In the genomic region with DNA sequence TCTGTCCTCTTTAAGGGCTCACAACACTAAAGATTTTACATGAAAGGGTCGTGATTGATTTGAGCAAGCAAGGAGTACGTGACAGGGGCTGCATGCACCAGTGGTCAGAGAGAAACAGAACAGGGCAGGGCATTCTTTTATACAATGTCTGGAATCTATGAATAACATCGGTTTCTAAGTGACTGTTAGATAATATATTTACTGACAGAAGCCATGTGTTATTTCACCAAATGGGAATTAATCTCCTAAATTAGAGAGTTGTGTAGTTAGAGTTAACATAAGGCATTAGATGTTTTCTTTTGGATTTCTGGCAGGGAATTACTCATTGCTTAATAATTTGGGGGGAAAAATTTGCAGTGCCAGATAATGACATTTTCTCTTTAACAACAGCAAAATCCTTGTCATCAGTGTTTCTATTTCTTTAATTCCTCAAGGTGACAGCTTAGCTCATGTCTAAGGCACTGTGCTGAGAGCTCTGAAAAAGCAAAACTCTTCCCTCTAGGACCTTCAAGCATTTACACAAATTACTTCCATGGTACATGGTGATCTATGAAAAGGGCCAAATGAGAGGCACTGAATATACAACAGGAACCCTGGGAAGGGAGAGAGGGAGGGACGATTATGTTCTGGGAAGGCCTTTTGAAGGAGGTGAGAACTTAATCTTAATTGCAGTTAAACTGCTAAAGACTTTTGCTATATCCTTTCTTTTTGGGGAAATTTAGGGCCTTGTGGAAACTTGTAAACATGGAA, we compare ENCODE assay signal across 17 cellular contexts.
DNase-seq lines count a peak whose midpoint lies in the region; ATAC-seq lines count a peak whose summit lies in the region.
"Had no signal": no experiment of that assay in that cellular context is flagged by ENCODE, and none has a peak within 500 bp of the region (broad histone marks: within the 10 kb centered on the region; RNA-seq: fewer than 3 reads in every experiment).

No MANE protein-coding gene starts in this region.

- H3K4me3 ChIP-seq in HUES6 (ENCODE audit: low read depth, low read length), result peak overlapping the region; percentile 16; the same call in 1 of the 2 replicates
- no peak overlapping the region for H3K4me3 ChIP-seq in naive thymus-derived CD4-positive, alpha-beta T cell (ENCODE audit: low read length)
- H3K4me3 ChIP-seq: heart left ventricle, left lung, PC-9, skin epidermis had no signal

- H3K27me3 Mint-ChIP-seq in activated naive CD8-positive, alpha-beta T cell treated with anti-CD3 and anti-CD28 coated beads, Interleukin-2, amount 50 U/mL, for 24 hours, result no peaks in the 10 kb centered on the region
- no peaks in the 10 kb centered on the region for H3K27me3 Mint-ChIP-seq in naive thymus-derived CD4-positive, alpha-beta T cell

- H3K4me1 ChIP-seq in HUES6 (ENCODE audit: control insufficient read depth, insufficient read depth, low read length), result peaks cover 24% of the 10 kb centered on the region
- H3K4me1 ChIP-seq in naive thymus-derived CD4-positive, alpha-beta T cell (ENCODE audit: control insufficient read depth in 2 of 2, insufficient read depth in 2 of 2, low read length in 2 of 2), result peaks cover 16 to 25% of the 10 kb centered on the region in 2 donors
- H3K4me1 ChIP-seq: left lung had no signal

- no peaks in the 10 kb centered on the region for H3K36me3 Mint-ChIP-seq in activated naive CD8-positive, alpha-beta T cell treated with anti-CD3 and anti-CD28 coated beads, Interleukin-2, amount 50 U/mL, for 24 hours (ENCODE audit: low read depth)
- H3K36me3 Mint-ChIP-seq in naive thymus-derived CD4-positive, alpha-beta T cell, result peaks cover 0 to 70% (median 0%) of the 10 kb centered on the region in 5 donors

- no peak for ATAC-seq in activated naive CD8-positive, alpha-beta T cell treated with anti-CD3 and anti-CD28 coated beads, Interleukin-2, amount 50 U/mL, for 24 hours
- ATAC-seq in naive thymus-derived CD4-positive, alpha-beta T cell, result no peak
- no peak for ATAC-seq in HG03139 (IDR thresholded peaks at IDR 0.05; ENCODE audit: unreplicated experiment)

- peaks cover 54% of the 10 kb centered on the region for H3K4me1 Mint-ChIP-seq in activated naive CD8-positive, alpha-beta T cell treated with anti-CD3 and anti-CD28 coated beads, Interleukin-2, amount 50 U/mL, for 24 hours
- peaks cover 2 to 58% (median 39%) of the 10 kb centered on the region in 7 donors for H3K4me1 Mint-ChIP-seq in naive thymus-derived CD4-positive, alpha-beta T cell

- peaks cover 15% of the 10 kb centered on the region for H3K9me3 Mint-ChIP-seq in activated naive CD8-positive, alpha-beta T cell treated with anti-CD3 and anti-CD28 coated beads, Interleukin-2, amount 50 U/mL, for 24 hours
- peaks cover 0 to 34% (median 3%) of the 10 kb centered on the region in 11 donors for H3K9me3 Mint-ChIP-seq in naive thymus-derived CD4-positive, alpha-beta T cell

- H3K27ac Mint-ChIP-seq in activated naive CD8-positive, alpha-beta T cell treated with anti-CD3 and anti-CD28 coated beads, Interleukin-2, amount 50 U/mL, for 24 hours, result peak overlapping the region; percentile 89
- H3K27ac Mint-ChIP-seq in naive thymus-derived CD4-positive, alpha-beta T cell, result peak overlapping the region; percentile 64 to 93 (median 79)

- peak overlapping the region; percentile 98 for H3K27ac ChIP-seq in HUES6 (ENCODE audit: low read depth, low read length)
- H3K27ac ChIP-seq in naive thymus-derived CD4-positive, alpha-beta T cell (ENCODE audit: low read depth, low read length), result no peak overlapping the region
- H3K27ac ChIP-seq: C4-2B, heart left ventricle, left lung, PC-9 had no signal

- no peaks in the 10 kb centered on the region for H3K27me3 ChIP-seq in HUES6 (ENCODE audit: control insufficient read depth, insufficient read depth, low read length)
- no peaks in the 10 kb centered on the region for H3K27me3 ChIP-seq in naive thymus-derived CD4-positive, alpha-beta T cell (ENCODE audit: control insufficient read depth in 2 of 2, insufficient read depth in 2 of 2, low read length in 2 of 2)

- H3K9ac ChIP-seq in HUES6 (ENCODE audit: low read length), result peak overlapping the region; percentile 79

- H3K4me3 Mint-ChIP-seq in activated naive CD8-positive, alpha-beta T cell treated with anti-CD3 and anti-CD28 coated beads, Interleukin-2, amount 50 U/mL, for 24 hours, result no peak overlapping the region
- peak overlapping the region in 1 of 10 donors; percentile 30 for H3K4me3 Mint-ChIP-seq in naive thymus-derived CD4-positive, alpha-beta T cell
- H3K4me3 Mint-ChIP-seq: natural killer cell treated with Interleukin-12 subunit alpha and Interleukin-12 subunit beta and Interleukin-15 and Interleukin-18, amount 100 ng/mL, for 72 hours had no signal

- peaks cover 25% of the 10 kb centered on the region for H3K9me3 ChIP-seq in HUES6 (ENCODE audit: control insufficient read depth, insufficient read depth, low read depth, low read length)
- no peaks in the 10 kb centered on the region for H3K9me3 ChIP-seq in naive thymus-derived CD4-positive, alpha-beta T cell (ENCODE audit: control insufficient read depth in 2 of 3, low read length in 3 of 3)
- H3K9me3 ChIP-seq: heart left ventricle, left lung had no signal

- POLR2A ChIA-PET in naive thymus-derived CD4-positive, alpha-beta T cell (lab: Charles Lee), result interaction anchor here (0.6 kb wide), 1 partner anchor 619 kb away, joined by 3 read pairs; no protein-coding TSS in a partner anchor

- DNase-seq in Caki2 (ENCODE audit: low read depth) (peak; percentile 82), NCI-H128 (lab: John Stamatoyannopoulos, UW; ENCODE audit: unreplicated experiment) (no peak), globus pallidus (ENCODE audit: low spot score) (no peak), NCI-H2029 (lab: John Stamatoyannopoulos, UW) (no peak)
- no peak for DNase-seq in activated naive CD8-positive, alpha-beta T cell treated with anti-CD3 and anti-CD28 coated beads, Interleukin-2, amount 50 U/mL, for 24 hours
- DNase-seq in naive thymus-derived CD4-positive, alpha-beta T cell, result no peak
- DNase-seq: activated CD4-positive, alpha-beta T cell treated with anti-CD3 and anti-CD28 coated beads for 48 hours; GDM1; heart left ventricle; left lung; NCI-H345; PC-9 had no signal

- intact Hi-C loops in naive thymus-derived CD4-positive, alpha-beta T cell (cut with micrococcal nuclease), result loop anchor here (10.0 kb wide), 3 partner anchors 79 to 651 kb away; partner anchors contain the start of gene ATP7A (in 1 of the 2)

- in situ Hi-C loops in Caki2 (cut with HindIII; ENCODE audit: low pct_unique_long_range_greater_than_20kb, low sequenced_read_pairs), result no loop called here

- H3K36me3 ChIP-seq in HUES6 (ENCODE audit: control insufficient read depth, insufficient read depth, low read length), result 0 out of 2 replicates have a peak, but pooled peaks cover 4% of the 10 kb centered on the region
- H3K36me3 ChIP-seq in naive thymus-derived CD4-positive, alpha-beta T cell (ENCODE audit: control insufficient read depth in 2 of 3, insufficient read depth in 3 of 3, low read length in 3 of 3), result no peaks in the 10 kb centered on the region
- H3K36me3 ChIP-seq: heart left ventricle, left lung had no signal

- CTCF ChIA-PET in naive thymus-derived CD4-positive, alpha-beta T cell (lab: Charles Lee), result interaction anchor here (0.8 kb wide), 1 partner anchor 604 kb away, joined by 3 read pairs; the partner anchor contains the start of gene ATP7A
